Comparison of ENCODE assay signal across 35 cellular contexts in genomic region chr17:61641715-61642114, GRCh38. TPM values are rescaled to one million over a fixed set of nuclear protein-coding genes. Genes with fewer than 3 reads are reported as not detected.
"Had no signal": no experiment of that assay in that cellular context is flagged by ENCODE, and none has a peak within 500 bp of the region (broad histone marks: within the 10 kb centered on the region; RNA-seq: fewer than 3 reads in every experiment).

No MANE protein-coding gene starts in this region.

- H3K4me3 ChIP-seq: adrenal gland, ascending aorta, cardiac muscle cell had no signal

- H3K9me3 ChIP-seq: adrenal gland, ascending aorta had no signal

- H3K4me1 ChIP-seq: adrenal gland, ascending aorta had no signal

- FAIRE-seq: bronchial epithelial cell, TTC549 had no signal

- H3K27ac ChIP-seq: adrenal gland, ascending aorta, cardiac muscle cell, VCaP had no signal

- H3K27me3 ChIP-seq: adrenal gland, ascending aorta, cardiac muscle cell had no signal

- ATAC-seq: activated CD8-positive, alpha-beta T cell treated with anti-CD3 and anti-CD28 coated beads for 36 hours; activated naive CD4-positive, alpha-beta T cell treated with anti-CD3 and anti-CD28 coated beads, Interleukin-2, amount 50 U/mL, for 72 hours; activated T-cell treated with anti-CD3 and anti-CD28 coated beads, Interleukin-2, amount 50 U/mL, for 4 hours; activated T-cell treated with anti-CD3 and anti-CD28 coated beads, Interleukin-2, amount 50 U/mL, for 72 hours; activated T-helper 17 cell treated with anti-CD3 and anti-CD28 coated beads, Interleukin-2, amount 50 U/mL, for 72 hours had no signal

- DNase-seq: activated B cell treated with CpG ODN at 0.5 μM for 24 hours; activated CD4-positive, alpha-beta memory T cell treated with anti-CD3 and anti-CD28 coated beads for 36 hours; activated CD4-positive, alpha-beta T cell treated with anti-CD3 and anti-CD28 coated beads for 4 hours; activated CD4-positive, alpha-beta T cell treated with anti-CD3 and anti-CD28 coated beads, Interleukin-2, amount 10 ng/mL, durations not matched to agents 24 days and 14 days; activated CD4-positive, alpha-beta T cell treated with anti-CD3 and anti-CD28 coated beads, Interleukin-2, amount 50 U/mL, for 1 hour; activated CD4-positive, alpha-beta T cell treated with anti-CD3 and anti-CD28 coated beads, Interleukin-2, amount 50 U/mL, for 4 hours; activated CD4-positive, CD25-positive, alpha-beta regulatory T cell treated with anti-CD3 and anti-CD28 coated beads, Interleukin-2, amount 50 U/mL, for 72 hours; activated CD8-positive, alpha-beta memory T cell treated with anti-CD3 and anti-CD28 coated beads, Interleukin-2, amount 50 U/mL, for 4 hours; activated CD8-positive, alpha-beta T cell treated with anti-CD3 and anti-CD28 coated beads for 36 hours; activated effector memory CD4-positive, alpha-beta T cell treated with anti-CD3 and anti-CD28 coated beads, Interleukin-2, amount 50 U/mL, for 16 hours; activated gamma-delta T cell treated with Interleukin-2 at 50 U/mL for 16 hours; activated naive CD4-positive, alpha-beta T cell; activated naive CD4-positive, alpha-beta T cell treated with anti-CD3 and anti-CD28 coated beads for 36 hours; activated naive CD4-positive, alpha-beta T cell treated with anti-CD3 and anti-CD28 coated beads, Interleukin-2, amount 50 U/mL, for 16 hours; activated naive CD8-positive, alpha-beta T cell treated with anti-CD3 and anti-CD28 coated beads for 36 hours; activated T-cell treated with anti-CD3 and anti-CD28 coated beads for 4 hours; activated T-cell treated with anti-CD3 and anti-CD28 coated beads, Interleukin-2, amount 50 U/mL, for 1 hour; activated T-cell treated with anti-CD3 and anti-CD28 coated beads, Interleukin-2, amount 50 U/mL, for 4 hours; activated T-cell treated with anti-CD3 and anti-CD28 coated beads, Interleukin-2, amount 50 U/mL, for 72 hours; adrenal gland; amniotic stem cell; caudate nucleus; cerebellar nuclear complex; T-helper 1 cell; T-helper 2 cell; T-helper 9 cell had no signal

- H3K36me3 ChIP-seq: adrenal gland, ascending aorta, cardiac muscle cell had no signal

RNA-seq across cellular contexts. Expression of gene NACA2, which starts 50.7 kb away (rescaled TPM):
- total RNA-seq: activated B cell treated with CpG ODN at 0.5 μM for 24 hours; activated CD4-positive, alpha-beta memory T cell treated with anti-CD3 and anti-CD28 coated beads for 36 hours; activated CD4-positive, alpha-beta T cell treated with anti-CD3 and anti-CD28 coated beads, Interleukin-2, amount 10 ng/mL, durations not matched to agents 24 days and 14 days; activated CD8-positive, alpha-beta memory T cell treated with anti-CD3 and anti-CD28 coated beads for 36 hours; activated CD8-positive, alpha-beta T cell treated with anti-CD3 and anti-CD28 coated beads for 36 hours; activated naive CD4-positive, alpha-beta T cell treated with anti-CD3 and anti-CD28 coated beads for 36 hours; activated naive CD4-positive, alpha-beta T cell treated with anti-CD3 and anti-CD28 coated beads, Interleukin-2, amount 50 U/mL, for 72 hours; activated naive CD8-positive, alpha-beta T cell treated with anti-CD3 and anti-CD28 coated beads for 36 hours; activated T-cell treated with anti-CD3 and anti-CD28 coated beads, Interleukin-2, amount 50 U/mL, for 4 hours; activated T-cell treated with anti-CD3 and anti-CD28 coated beads, Interleukin-2, amount 50 U/mL, for 72 hours; activated T-helper 17 cell treated with anti-CD3 and anti-CD28 coated beads, Interleukin-2, amount 50 U/mL, for 72 hours; adrenal gland; ascending aorta; bronchial epithelial cell; cardiac muscle cell; chondrocyte had no signal
- polyA plus RNA-seq: cardiac muscle cell had no signal
